2 cellular contexts compared by ENCODE assay signal in the genomic region with DNA sequence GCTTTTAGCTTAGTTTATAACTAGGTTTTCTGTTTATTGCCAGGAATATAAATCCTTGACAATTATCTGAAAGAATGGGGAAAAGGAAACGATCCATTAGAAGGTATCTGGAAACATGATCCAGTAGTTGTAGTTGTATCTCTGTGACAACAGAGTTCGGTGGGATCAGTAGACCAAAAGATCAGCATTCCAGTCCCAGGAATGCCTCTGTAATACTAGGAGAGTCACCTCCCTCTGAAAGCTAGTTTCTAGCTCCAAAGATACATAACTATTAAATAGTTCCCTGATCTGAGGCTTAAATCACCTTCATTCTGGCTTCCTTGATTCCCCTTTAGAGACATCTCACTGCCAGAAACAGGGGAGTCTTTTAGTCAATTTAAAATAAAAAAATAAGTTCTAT.
TF ChIP-seq lines count a peak whose summit lies in the region.

No MANE protein-coding gene starts in this region.

TF ChIP-seq in A549, 52 proteins besides CTCF, POLR2A, EP300 and RAD21:
- TF ChIP-seq CEBPB (IDR thresholded peaks at IDR 0.05) (no peak), ZFP36 (IDR thresholded peaks at IDR 0.05; ENCODE audit: borderline replicate concordance, partially characterized antibody) (no peak)

TF ChIP-seq in HCT116, 20 proteins besides CTCF, POLR2A, EP300 and RAD21:
- TF ChIP-seq ZNF274 (IDR thresholded peaks at IDR 0.05; ENCODE audit: low read depth, low read length) (no peak), SP1 (IDR thresholded peaks at IDR 0.05; ENCODE audit: low read depth) (no peak), POLR2AphosphoS5 (IDR thresholded peaks at IDR 0.05; ENCODE audit: low read depth, low read length) (no peak), EZH2 (IDR thresholded peaks at IDR 0.05) (no peak), EZH2phosphoT487 (IDR thresholded peaks at IDR 0.05; ENCODE audit: borderline replicate concordance) (no peak), ZFX (IDR thresholded peaks at IDR 0.05) (no peak), SIN3A (IDR thresholded peaks at IDR 0.05; ENCODE audit: low read depth) (no peak), JUND (IDR thresholded peaks at IDR 0.05) (no peak), CBX3 (IDR thresholded peaks at IDR 0.05; ENCODE audit: low read depth) (no peak), CEBPB (IDR thresholded peaks at IDR 0.05; ENCODE audit: low read depth) (no peak), EGR1 (IDR thresholded peaks at IDR 0.05; ENCODE audit: low read depth) (no peak), YY1 (IDR thresholded peaks at IDR 0.05; ENCODE audit: extremely low read depth, insufficient replicate concordance, low read depth, low read length) (no peak), TCF7L2 (IDR thresholded peaks at IDR 0.05; ENCODE audit: borderline replicate concordance, extremely low read depth, insufficient read depth, insufficient read length) (no peak), ELF1 (IDR thresholded peaks at IDR 0.05; ENCODE audit: borderline replicate concordance, low read depth) (no peak), FOSL1 (IDR thresholded peaks at IDR 0.05; ENCODE audit: low read depth) (no peak), SRF (IDR thresholded peaks at IDR 0.05; ENCODE audit: low read depth) (no peak)
- TF ChIP-seq, protein P1, sequence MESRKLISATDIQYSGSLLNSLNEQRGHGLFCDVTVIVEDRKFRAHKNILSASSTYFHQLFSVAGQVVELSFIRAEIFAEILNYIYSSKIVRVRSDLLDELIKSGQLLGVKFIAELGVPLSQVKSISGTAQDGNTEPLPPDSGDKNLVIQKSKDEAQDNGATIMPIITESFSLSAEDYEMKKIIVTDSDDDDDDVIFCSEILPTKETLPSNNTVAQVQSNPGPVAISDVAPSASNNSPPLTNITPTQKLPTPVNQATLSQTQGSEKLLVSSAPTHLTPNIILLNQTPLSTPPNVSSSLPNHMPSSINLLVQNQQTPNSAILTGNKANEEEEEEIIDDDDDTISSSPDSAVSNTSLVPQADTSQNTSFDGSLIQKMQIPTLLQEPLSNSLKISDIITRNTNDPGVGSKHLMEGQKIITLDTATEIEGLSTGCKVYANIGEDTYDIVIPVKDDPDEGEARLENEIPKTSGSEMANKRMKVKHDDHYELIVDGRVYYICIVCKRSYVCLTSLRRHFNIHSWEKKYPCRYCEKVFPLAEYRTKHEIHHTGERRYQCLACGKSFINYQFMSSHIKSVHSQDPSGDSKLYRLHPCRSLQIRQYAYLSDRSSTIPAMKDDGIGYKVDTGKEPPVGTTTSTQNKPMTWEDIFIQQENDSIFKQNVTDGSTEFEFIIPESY (IDR thresholded peaks at IDR 0.05; ENCODE audit: extremely low read depth, insufficient replicate concordance, low read length): no peak
- TF ChIP-seq, protein P2, sequence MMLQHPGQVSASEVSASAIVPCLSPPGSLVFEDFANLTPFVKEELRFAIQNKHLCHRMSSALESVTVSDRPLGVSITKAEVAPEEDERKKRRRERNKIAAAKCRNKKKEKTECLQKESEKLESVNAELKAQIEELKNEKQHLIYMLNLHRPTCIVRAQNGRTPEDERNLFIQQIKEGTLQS (IDR thresholded peaks at IDR 0.05): no peak
- TF ChIP-seq, protein P3, sequence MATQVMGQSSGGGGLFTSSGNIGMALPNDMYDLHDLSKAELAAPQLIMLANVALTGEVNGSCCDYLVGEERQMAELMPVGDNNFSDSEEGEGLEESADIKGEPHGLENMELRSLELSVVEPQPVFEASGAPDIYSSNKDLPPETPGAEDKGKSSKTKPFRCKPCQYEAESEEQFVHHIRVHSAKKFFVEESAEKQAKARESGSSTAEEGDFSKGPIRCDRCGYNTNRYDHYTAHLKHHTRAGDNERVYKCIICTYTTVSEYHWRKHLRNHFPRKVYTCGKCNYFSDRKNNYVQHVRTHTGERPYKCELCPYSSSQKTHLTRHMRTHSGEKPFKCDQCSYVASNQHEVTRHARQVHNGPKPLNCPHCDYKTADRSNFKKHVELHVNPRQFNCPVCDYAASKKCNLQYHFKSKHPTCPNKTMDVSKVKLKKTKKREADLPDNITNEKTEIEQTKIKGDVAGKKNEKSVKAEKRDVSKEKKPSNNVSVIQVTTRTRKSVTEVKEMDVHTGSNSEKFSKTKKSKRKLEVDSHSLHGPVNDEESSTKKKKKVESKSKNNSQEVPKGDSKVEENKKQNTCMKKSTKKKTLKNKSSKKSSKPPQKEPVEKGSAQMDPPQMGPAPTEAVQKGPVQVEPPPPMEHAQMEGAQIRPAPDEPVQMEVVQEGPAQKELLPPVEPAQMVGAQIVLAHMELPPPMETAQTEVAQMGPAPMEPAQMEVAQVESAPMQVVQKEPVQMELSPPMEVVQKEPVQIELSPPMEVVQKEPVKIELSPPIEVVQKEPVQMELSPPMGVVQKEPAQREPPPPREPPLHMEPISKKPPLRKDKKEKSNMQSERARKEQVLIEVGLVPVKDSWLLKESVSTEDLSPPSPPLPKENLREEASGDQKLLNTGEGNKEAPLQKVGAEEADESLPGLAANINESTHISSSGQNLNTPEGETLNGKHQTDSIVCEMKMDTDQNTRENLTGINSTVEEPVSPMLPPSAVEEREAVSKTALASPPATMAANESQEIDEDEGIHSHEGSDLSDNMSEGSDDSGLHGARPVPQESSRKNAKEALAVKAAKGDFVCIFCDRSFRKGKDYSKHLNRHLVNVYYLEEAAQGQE (IDR thresholded peaks at IDR 0.05; ENCODE audit: low read depth): no peak
- TF ChIP-seq, protein P4, sequence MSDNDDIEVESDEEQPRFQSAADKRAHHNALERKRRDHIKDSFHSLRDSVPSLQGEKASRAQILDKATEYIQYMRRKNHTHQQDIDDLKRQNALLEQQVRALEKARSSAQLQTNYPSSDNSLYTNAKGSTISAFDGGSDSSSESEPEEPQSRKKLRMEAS (IDR thresholded peaks at IDR 0.05): no peak
TF ChIP-seq in HCT116: peak in this region for 0.
